Comparison of ENCODE assay signal across 1 cellular context in genomic region chr21:21968810-21969588, GRCh38.
TF ChIP-seq lines count a peak whose summit lies in the region.

No MANE protein-coding gene starts in this region.

TF ChIP-seq in WTC11, 78 proteins besides CTCF, POLR2A, EP300 and RAD21 (continued from another document):
- TF ChIP-seq ZSCAN18 (CRISPR knock-in tag; IDR thresholded peaks at IDR 0.05) = no peak
- no peak for TF ChIP-seq ZNF423 (CRISPR knock-in tag; IDR thresholded peaks at IDR 0.05)
- no peak for TF ChIP-seq ZMAT4 (CRISPR knock-in tag; IDR thresholded peaks at IDR 0.05)
